In the genomic region with DNA sequence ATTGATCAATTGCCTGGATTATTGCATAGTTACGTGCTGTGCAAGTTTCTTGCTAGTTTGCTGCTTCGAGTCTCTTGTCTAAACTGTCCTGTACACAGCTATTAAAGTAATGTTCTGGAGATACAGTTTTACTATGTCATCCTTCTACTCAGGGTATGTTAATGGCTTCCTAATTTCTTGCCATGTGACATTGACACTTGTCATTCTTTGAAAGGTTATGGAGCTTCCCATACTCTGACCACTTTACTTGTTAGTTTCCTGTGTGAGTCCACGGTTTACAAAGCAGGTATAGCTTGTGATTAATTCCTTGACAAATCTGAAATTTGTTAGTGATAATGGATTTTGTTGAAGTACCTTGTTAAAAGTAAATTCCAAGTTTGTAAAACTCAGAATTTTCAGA, we compare ENCODE assay signal across 11 cellular contexts.
"Had no signal": no experiment of that assay in that cellular context is flagged by ENCODE, and none has a peak within 500 bp of the region (broad histone marks: within the 10 kb centered on the region; RNA-seq: fewer than 3 reads in every experiment).

No MANE protein-coding gene starts in this region.

- H3K9me3 Mint-ChIP-seq: naive thymus-derived CD4-positive, alpha-beta T cell; neural crest cell; stimulated activated naive CD8-positive, alpha-beta T cell treated with anti-CD3 and anti-CD28 coated beads, Interleukin-15, Interleukin-2, amounts not matched to agents 100 ng/mL and 50 ng/mL, for 24 hours had no signal

- H3K27me3 Mint-ChIP-seq: stimulated activated naive CD8-positive, alpha-beta T cell treated with anti-CD3 and anti-CD28 coated beads, Interleukin-15, Interleukin-2, amounts not matched to agents 100 ng/mL and 50 ng/mL, for 24 hours had no signal

- DNase-seq: effector memory CD4-positive, alpha-beta T cell; foreskin keratinocyte; left colon; naive thymus-derived CD4-positive, alpha-beta T cell; posterior cingulate gyrus; sigmoid colon; testis; transverse colon had no signal

- H3K4me3 ChIP-seq: sigmoid colon, skin epidermis, testis, transverse colon had no signal

- H3K27ac Mint-ChIP-seq: naive thymus-derived CD4-positive, alpha-beta T cell; stimulated activated naive CD8-positive, alpha-beta T cell treated with anti-CD3 and anti-CD28 coated beads, Interleukin-15, Interleukin-2, amounts not matched to agents 100 ng/mL and 50 ng/mL, for 24 hours had no signal

- H3K9me3 ChIP-seq: sigmoid colon, testis, transverse colon had no signal

- H3K36me3 ChIP-seq: sigmoid colon, transverse colon had no signal

- H3K27me3 ChIP-seq: foreskin keratinocyte, sigmoid colon, testis, transverse colon had no signal

- H3K4me3 Mint-ChIP-seq: naive thymus-derived CD4-positive, alpha-beta T cell; neural crest cell; stimulated activated naive CD8-positive, alpha-beta T cell treated with anti-CD3 and anti-CD28 coated beads, Interleukin-15, Interleukin-2, amounts not matched to agents 100 ng/mL and 50 ng/mL, for 24 hours had no signal

- H3K4me1 ChIP-seq: foreskin keratinocyte had no signal

- ATAC-seq: foreskin keratinocyte; naive thymus-derived CD4-positive, alpha-beta T cell had no signal

- H3K27ac ChIP-seq: foreskin keratinocyte, sigmoid colon, skin epidermis, testis, transverse colon had no signal
